ENCODE assay signal across 24 cellular contexts in the genomic region with DNA sequence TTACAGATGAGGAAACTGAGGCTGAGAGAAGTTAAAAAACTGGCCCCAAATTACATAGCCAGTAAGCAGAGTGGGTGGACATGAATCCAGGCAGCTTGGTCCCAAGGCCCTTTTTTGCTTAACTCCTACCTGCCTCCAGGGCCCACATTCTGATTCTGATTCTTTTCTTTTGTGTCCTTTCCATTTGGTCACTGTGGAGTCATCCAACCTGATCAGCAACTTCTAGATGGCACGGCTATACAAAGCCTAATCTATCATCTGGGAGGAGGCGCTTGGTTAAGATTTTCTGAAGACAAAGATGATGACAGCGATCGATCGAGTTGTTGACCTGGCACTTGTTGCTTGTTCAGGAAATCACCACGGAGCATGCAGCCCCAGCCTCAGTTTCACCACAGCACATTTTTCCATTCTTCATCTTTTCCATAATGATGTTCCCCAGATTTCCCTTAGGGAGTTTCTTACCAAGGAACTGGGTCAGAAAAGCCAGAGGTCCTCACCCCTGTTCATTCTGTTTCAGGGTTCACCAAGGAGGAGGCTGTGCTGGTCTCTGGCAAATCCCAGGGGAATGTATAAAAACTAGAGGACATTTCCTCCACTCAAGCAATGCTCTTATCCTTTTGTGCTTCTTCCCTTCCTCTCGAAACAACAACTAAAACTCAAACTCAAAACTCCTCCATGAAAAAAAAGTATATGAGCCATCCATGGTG. TPM values are rescaled to one million over a fixed set of nuclear protein-coding genes. Genes with fewer than 3 reads are reported as not detected.
"Had no signal": no experiment of that assay in that cellular context is flagged by ENCODE, and none has a peak within 500 bp of the region (broad histone marks: within the 10 kb centered on the region; RNA-seq: fewer than 3 reads in every experiment).

No MANE protein-coding gene starts in this region.

- ATAC-seq: activated CD8-positive, alpha-beta T cell treated with anti-CD3 and anti-CD28 coated beads for 36 hours; activated naive CD8-positive, alpha-beta T cell treated with anti-CD3 and anti-CD28 coated beads, Interleukin-2, amount 50 U/mL, for 24 hours; activated T-cell treated with anti-CD3 and anti-CD28 coated beads, Interleukin-2, amount 50 U/mL, for 4 hours; activated T-helper 17 cell treated with anti-CD3 and anti-CD28 coated beads, Interleukin-2, amount 50 U/mL, for 72 hours; stimulated activated naive B cell treated with anti-CD40 and anti-IgM and Interleukin-4, amounts not matched to agents 10 μg/mL and 1 μg/mL and 100 μg/mL, for 72 hours had no signal

- H3K4me1 Mint-ChIP-seq: activated B cell treated with CpG ODN at 0.5 μM for 24 hours; activated naive CD4-positive, alpha-beta T cell treated with anti-CD3 and anti-CD28 coated beads, Interleukin-2, amount 50 U/mL, for 24 hours; activated naive CD8-positive, alpha-beta T cell treated with anti-CD3 and anti-CD28 coated beads, Interleukin-2, amount 50 U/mL, for 24 hours; activated T-helper 17 cell treated with anti-CD3 and anti-CD28 coated beads, Interleukin-2, amount 50 U/mL, for 72 hours; endodermal cell; stimulated activated naive B cell treated with anti-CD40 and anti-IgM and Interleukin-4, amounts not matched to agents 10 μg/mL and 1 μg/mL and 100 μg/mL, for 72 hours had no signal

- H3K9me3 Mint-ChIP-seq: activated CD8-positive, alpha-beta T cell treated with anti-CD3 and anti-CD28 coated beads for 36 hours; activated naive CD4-positive, alpha-beta T cell treated with anti-CD3 and anti-CD28 coated beads, Interleukin-2, amount 50 U/mL, for 24 hours; activated naive CD8-positive, alpha-beta T cell treated with anti-CD3 and anti-CD28 coated beads, Interleukin-2, amount 50 U/mL, for 24 hours; activated T-helper 17 cell treated with anti-CD3 and anti-CD28 coated beads, Interleukin-2, amount 50 U/mL, for 72 hours; endodermal cell; nephron; stimulated activated naive B cell treated with anti-CD40 and anti-IgM and Interleukin-4, amounts not matched to agents 10 μg/mL and 1 μg/mL and 100 μg/mL, for 72 hours; T-helper 1 cell treated with Interleukin-12 subunit alpha and Interleukin-12 subunit beta and Interleukin-4 antibody, amounts not matched to agents 30 μg/mL and 1 μg/mL, for 36 hours had no signal

- H3K4me3 Mint-ChIP-seq: activated B cell treated with CpG ODN at 0.5 μM for 24 hours; activated CD8-positive, alpha-beta T cell treated with anti-CD3 and anti-CD28 coated beads for 36 hours; activated naive CD4-positive, alpha-beta T cell treated with anti-CD3 and anti-CD28 coated beads, Interleukin-2, amount 50 U/mL, for 24 hours; activated naive CD8-positive, alpha-beta T cell treated with anti-CD3 and anti-CD28 coated beads, Interleukin-2, amount 50 U/mL, for 24 hours; activated T-cell treated with anti-CD3 and anti-CD28 coated beads, Interleukin-2, amount 50 U/mL, for 4 hours; activated T-helper 17 cell treated with anti-CD3 and anti-CD28 coated beads, Interleukin-2, amount 50 U/mL, for 72 hours; endodermal cell; nephron; stimulated activated naive B cell treated with anti-CD40 and anti-IgM and Interleukin-4, amounts not matched to agents 10 μg/mL and 1 μg/mL and 100 μg/mL, for 72 hours; T-helper 1 cell treated with Interleukin-12 subunit alpha and Interleukin-12 subunit beta and Interleukin-4 antibody, amounts not matched to agents 30 μg/mL and 1 μg/mL, for 36 hours had no signal

- H3K27ac Mint-ChIP-seq: activated B cell treated with CpG ODN at 0.5 μM for 24 hours; activated CD8-positive, alpha-beta T cell treated with anti-CD3 and anti-CD28 coated beads for 36 hours; activated naive CD4-positive, alpha-beta T cell treated with anti-CD3 and anti-CD28 coated beads, Interleukin-2, amount 50 U/mL, for 24 hours; activated naive CD8-positive, alpha-beta T cell treated with anti-CD3 and anti-CD28 coated beads, Interleukin-2, amount 50 U/mL, for 24 hours; activated T-helper 17 cell treated with anti-CD3 and anti-CD28 coated beads, Interleukin-2, amount 50 U/mL, for 72 hours; endodermal cell; nephron; stimulated activated naive B cell treated with anti-CD40 and anti-IgM and Interleukin-4, amounts not matched to agents 10 μg/mL and 1 μg/mL and 100 μg/mL, for 72 hours; T-helper 1 cell treated with Interleukin-12 subunit alpha and Interleukin-12 subunit beta and Interleukin-4 antibody, amounts not matched to agents 30 μg/mL and 1 μg/mL, for 36 hours had no signal

- DNase-seq: activated B cell treated with CpG ODN at 0.5 μM for 24 hours; activated CD4-positive, alpha-beta T cell treated with anti-CD3 and anti-CD28 coated beads, Interleukin-2, amount 50 U/mL, for 1 hour; activated CD8-positive, alpha-beta T cell treated with anti-CD3 and anti-CD28 coated beads for 36 hours; activated gamma-delta T cell treated with Interleukin-2 at 50 U/mL for 16 hours; activated naive CD8-positive, alpha-beta T cell treated with anti-CD3 and anti-CD28 coated beads, Interleukin-2, amount 50 U/mL, for 24 hours; activated T-cell treated with anti-CD3 and anti-CD28 coated beads, Interleukin-2, amount 50 U/mL, for 4 hours; amygdala; caudate nucleus; cortex of kidney; endodermal cell; esophagus squamous epithelium; foreskin melanocyte; left ventricle myocardium inferior; stimulated activated CD4-positive, alpha-beta T cell treated with anti-CD3 and anti-CD28 coated beads, Interleukin-15, amount 100 ng/mL, for 24 hours; stimulated activated CD4-positive, alpha-beta T cell treated with anti-CD3 and anti-CD28 coated beads, Interleukin-2, amount 100 ng/mL, for 24 hours; stimulated activated naive B cell treated with anti-CD40 and anti-IgM and Interleukin-4, amounts not matched to agents 10 μg/mL and 1 μg/mL and 100 μg/mL, for 72 hours; stomach; SW 1271; T-helper 9 cell; thyroid gland had no signal

- H3K36me3 Mint-ChIP-seq: activated naive CD4-positive, alpha-beta T cell treated with anti-CD3 and anti-CD28 coated beads, Interleukin-2, amount 50 U/mL, for 24 hours; stimulated activated naive B cell treated with anti-CD40 and anti-IgM and Interleukin-4, amounts not matched to agents 10 μg/mL and 1 μg/mL and 100 μg/mL, for 72 hours had no signal

RNA-seq across cellular contexts. Expression of a gene that starts 6.9 kb away (rescaled TPM):
- total RNA-seq: activated B cell treated with CpG ODN at 0.5 μM for 24 hours had no signal
